Comparison of ENCODE assay signal across 1 cellular context in genomic region chr6:116277124-116277523, GRCh38.
TF ChIP-seq lines count a peak whose summit lies in the region.

No MANE protein-coding gene starts in this region.

TF ChIP-seq in H1, 55 proteins besides CTCF, POLR2A, EP300 and RAD21:
- TF ChIP-seq HDAC2 (IDR thresholded peaks at IDR 0.05; ENCODE audit: borderline replicate concordance in 1 of 2, low read depth in 2 of 2, low read length in 2 of 2): no peak
- TF ChIP-seq NRF1 (IDR thresholded peaks at IDR 0.05; ENCODE audit: low read depth, low read length): no peak
- TF ChIP-seq YY1 (IDR thresholded peaks at IDR 0.05; ENCODE audit: low read depth, low read length): no peak
- TF ChIP-seq CHD2 (IDR thresholded peaks at IDR 0.05; ENCODE audit: low read length): no peak
- TF ChIP-seq, protein P1, sequence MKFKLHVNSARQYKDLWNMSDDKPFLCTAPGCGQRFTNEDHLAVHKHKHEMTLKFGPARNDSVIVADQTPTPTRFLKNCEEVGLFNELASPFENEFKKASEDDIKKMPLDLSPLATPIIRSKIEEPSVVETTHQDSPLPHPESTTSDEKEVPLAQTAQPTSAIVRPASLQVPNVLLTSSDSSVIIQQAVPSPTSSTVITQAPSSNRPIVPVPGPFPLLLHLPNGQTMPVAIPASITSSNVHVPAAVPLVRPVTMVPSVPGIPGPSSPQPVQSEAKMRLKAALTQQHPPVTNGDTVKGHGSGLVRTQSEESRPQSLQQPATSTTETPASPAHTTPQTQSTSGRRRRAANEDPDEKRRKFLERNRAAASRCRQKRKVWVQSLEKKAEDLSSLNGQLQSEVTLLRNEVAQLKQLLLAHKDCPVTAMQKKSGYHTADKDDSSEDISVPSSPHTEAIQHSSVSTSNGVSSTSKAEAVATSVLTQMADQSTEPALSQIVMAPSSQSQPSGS (IDR thresholded peaks at IDR 0.05; ENCODE audit: low read length): no peak
- no peak for TF ChIP-seq CBX8 (IDR thresholded peaks at IDR 0.05; ENCODE audit: borderline replicate concordance, low read depth, low read length)
- no peak for TF ChIP-seq MAFK (IDR thresholded peaks at IDR 0.05; ENCODE audit: low read depth, low read length)
- no peak for TF ChIP-seq USF2 (IDR thresholded peaks at IDR 0.05; ENCODE audit: low read length)
- TF ChIP-seq HDAC6 (IDR thresholded peaks at IDR 0.05; ENCODE audit: low read depth, low read length): no peak
- no peak for TF ChIP-seq JUN (IDR thresholded peaks at IDR 0.05; ENCODE audit: low read depth, low read length)
- TF ChIP-seq CREB1 (IDR thresholded peaks at IDR 0.05): no peak
- no peak for TF ChIP-seq KDM1A (IDR thresholded peaks at IDR 0.05; ENCODE audit: borderline replicate concordance, low read length)
- TF ChIP-seq CBX5 (IDR thresholded peaks at IDR 0.05; ENCODE audit: low read depth, low read length): no peak
- no peak for TF ChIP-seq ATF3 (IDR thresholded peaks at IDR 0.05; ENCODE audit: insufficient read depth, low read depth, low read length)
- TF ChIP-seq SP4 (IDR thresholded peaks at IDR 0.05; ENCODE audit: low read length): no peak
- TF ChIP-seq, protein P2, sequence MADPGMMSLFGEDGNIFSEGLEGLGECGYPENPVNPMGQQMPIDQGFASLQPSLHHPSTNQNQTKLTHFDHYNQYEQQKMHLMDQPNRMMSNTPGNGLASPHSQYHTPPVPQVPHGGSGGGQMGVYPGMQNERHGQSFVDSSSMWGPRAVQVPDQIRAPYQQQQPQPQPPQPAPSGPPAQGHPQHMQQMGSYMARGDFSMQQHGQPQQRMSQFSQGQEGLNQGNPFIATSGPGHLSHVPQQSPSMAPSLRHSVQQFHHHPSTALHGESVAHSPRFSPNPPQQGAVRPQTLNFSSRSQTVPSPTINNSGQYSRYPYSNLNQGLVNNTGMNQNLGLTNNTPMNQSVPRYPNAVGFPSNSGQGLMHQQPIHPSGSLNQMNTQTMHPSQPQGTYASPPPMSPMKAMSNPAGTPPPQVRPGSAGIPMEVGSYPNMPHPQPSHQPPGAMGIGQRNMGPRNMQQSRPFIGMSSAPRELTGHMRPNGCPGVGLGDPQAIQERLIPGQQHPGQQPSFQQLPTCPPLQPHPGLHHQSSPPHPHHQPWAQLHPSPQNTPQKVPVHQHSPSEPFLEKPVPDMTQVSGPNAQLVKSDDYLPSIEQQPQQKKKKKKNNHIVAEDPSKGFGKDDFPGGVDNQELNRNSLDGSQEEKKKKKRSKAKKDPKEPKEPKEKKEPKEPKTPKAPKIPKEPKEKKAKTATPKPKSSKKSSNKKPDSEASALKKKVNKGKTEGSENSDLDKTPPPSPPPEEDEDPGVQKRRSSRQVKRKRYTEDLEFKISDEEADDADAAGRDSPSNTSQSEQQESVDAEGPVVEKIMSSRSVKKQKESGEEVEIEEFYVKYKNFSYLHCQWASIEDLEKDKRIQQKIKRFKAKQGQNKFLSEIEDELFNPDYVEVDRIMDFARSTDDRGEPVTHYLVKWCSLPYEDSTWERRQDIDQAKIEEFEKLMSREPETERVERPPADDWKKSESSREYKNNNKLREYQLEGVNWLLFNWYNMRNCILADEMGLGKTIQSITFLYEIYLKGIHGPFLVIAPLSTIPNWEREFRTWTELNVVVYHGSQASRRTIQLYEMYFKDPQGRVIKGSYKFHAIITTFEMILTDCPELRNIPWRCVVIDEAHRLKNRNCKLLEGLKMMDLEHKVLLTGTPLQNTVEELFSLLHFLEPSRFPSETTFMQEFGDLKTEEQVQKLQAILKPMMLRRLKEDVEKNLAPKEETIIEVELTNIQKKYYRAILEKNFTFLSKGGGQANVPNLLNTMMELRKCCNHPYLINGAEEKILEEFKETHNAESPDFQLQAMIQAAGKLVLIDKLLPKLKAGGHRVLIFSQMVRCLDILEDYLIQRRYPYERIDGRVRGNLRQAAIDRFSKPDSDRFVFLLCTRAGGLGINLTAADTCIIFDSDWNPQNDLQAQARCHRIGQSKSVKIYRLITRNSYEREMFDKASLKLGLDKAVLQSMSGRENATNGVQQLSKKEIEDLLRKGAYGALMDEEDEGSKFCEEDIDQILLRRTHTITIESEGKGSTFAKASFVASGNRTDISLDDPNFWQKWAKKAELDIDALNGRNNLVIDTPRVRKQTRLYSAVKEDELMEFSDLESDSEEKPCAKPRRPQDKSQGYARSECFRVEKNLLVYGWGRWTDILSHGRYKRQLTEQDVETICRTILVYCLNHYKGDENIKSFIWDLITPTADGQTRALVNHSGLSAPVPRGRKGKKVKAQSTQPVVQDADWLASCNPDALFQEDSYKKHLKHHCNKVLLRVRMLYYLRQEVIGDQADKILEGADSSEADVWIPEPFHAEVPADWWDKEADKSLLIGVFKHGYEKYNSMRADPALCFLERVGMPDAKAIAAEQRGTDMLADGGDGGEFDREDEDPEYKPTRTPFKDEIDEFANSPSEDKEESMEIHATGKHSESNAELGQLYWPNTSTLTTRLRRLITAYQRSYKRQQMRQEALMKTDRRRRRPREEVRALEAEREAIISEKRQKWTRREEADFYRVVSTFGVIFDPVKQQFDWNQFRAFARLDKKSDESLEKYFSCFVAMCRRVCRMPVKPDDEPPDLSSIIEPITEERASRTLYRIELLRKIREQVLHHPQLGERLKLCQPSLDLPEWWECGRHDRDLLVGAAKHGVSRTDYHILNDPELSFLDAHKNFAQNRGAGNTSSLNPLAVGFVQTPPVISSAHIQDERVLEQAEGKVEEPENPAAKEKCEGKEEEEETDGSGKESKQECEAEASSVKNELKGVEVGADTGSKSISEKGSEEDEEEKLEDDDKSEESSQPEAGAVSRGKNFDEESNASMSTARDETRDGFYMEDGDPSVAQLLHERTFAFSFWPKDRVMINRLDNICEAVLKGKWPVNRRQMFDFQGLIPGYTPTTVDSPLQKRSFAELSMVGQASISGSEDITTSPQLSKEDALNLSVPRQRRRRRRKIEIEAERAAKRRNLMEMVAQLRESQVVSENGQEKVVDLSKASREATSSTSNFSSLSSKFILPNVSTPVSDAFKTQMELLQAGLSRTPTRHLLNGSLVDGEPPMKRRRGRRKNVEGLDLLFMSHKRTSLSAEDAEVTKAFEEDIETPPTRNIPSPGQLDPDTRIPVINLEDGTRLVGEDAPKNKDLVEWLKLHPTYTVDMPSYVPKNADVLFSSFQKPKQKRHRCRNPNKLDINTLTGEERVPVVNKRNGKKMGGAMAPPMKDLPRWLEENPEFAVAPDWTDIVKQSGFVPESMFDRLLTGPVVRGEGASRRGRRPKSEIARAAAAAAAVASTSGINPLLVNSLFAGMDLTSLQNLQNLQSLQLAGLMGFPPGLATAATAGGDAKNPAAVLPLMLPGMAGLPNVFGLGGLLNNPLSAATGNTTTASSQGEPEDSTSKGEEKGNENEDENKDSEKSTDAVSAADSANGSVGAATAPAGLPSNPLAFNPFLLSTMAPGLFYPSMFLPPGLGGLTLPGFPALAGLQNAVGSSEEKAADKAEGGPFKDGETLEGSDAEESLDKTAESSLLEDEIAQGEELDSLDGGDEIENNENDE (IDR thresholded peaks at IDR 0.05; ENCODE audit: insufficient replicate concordance, low read length): no peak
- TF ChIP-seq FOSL1 (IDR thresholded peaks at IDR 0.05; ENCODE audit: insufficient read depth, low read depth, low read length): no peak
